Comparison of ENCODE assay signal across 9 cellular contexts in the genomic region with DNA sequence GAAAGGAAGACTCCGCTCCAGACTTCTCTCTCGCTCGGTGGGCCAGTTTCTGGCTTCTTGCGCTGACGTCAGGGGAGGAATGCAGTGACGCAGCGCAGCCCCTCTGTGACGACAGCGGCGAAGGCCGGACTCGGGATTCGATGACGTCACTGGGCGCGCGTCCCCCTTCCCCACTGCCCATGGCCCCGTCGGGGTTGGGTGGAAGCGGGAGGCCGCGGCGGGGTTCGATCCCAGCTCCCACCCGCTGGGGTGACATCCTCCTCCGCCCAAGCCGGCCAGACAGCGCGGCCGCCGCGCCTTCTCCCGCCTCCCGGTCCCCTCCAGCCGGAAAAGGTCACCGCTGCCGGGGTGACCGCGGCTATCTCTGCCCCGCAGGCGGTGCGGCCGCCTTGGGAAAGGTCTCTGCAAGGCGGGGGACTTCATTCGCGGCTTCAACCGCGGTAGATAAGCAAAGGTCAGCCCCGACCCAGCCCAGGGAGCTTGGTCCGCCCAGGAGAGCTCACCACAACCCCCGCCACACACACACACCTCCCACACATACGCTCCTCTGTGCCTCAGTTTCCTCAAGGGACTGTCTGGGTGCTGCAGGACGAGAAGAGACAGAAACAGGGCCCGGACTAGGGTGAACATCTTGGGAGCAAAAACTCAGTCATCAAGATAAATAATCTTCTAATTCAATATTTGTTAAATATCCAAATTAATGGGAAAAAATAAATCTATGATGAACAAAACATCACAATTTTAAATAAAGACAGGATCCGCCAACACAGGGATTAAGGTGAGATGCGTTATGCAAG. TPM values are rescaled to one million over a fixed set of nuclear protein-coding genes. Genes with fewer than 3 reads are reported as not detected.
DNase-seq lines count a peak whose midpoint lies in the region; ATAC-seq and TF ChIP-seq lines count a peak whose summit lies in the region.
"Had no signal": no experiment of that assay in that cellular context is flagged by ENCODE, and none has a peak within 500 bp of the region (broad histone marks: within the 10 kb centered on the region; RNA-seq: fewer than 3 reads in every experiment).

No MANE protein-coding gene starts in this region.

- TF ChIP-seq CTCF in SK-N-SH (IDR thresholded peaks at IDR 0.05) (no peak), nephron progenitor cell (IDR thresholded peaks at IDR 0.05) (no peak)

- no peaks in the 10 kb centered on the region for H4K20me1 ChIP-seq in SK-N-SH (ENCODE audit: insufficient read depth)

- H3K9me3 ChIP-seq in CD4-positive, CD25-positive, alpha-beta regulatory T cell (ENCODE audit: control insufficient read depth in 2 of 2, low read length in 2 of 2), result no peaks in the 10 kb centered on the region
- H3K9me3 ChIP-seq in SK-N-SH, result no peaks in the 10 kb centered on the region

- DNase-seq in CD4-positive, CD25-positive, alpha-beta regulatory T cell, result no peak
- DNase-seq in SK-N-SH (peak; percentile 93), epithelial cell of prostate (ENCODE audit: low read depth, low spot score) (no peak), nephron progenitor cell (peak; percentile 90), occipital lobe (lab: John Stamatoyannopoulos, UW) (no peak), MV-4-11 (lab: John Stamatoyannopoulos, UW) (no peak)

- H3K4me3 Mint-ChIP-seq in CD4-positive, CD25-positive, alpha-beta regulatory T cell, result peak overlapping the region; percentile 89 to 96 (median 92)
- H3K4me3 Mint-ChIP-seq in nephron progenitor cell, result peak overlapping the region; percentile 94

- peak overlapping the region; percentile 93 for H2AFZ ChIP-seq in SK-N-SH (ENCODE audit: low read depth)

- peak; percentile 0 to 6 for ATAC-seq in CD4-positive, CD25-positive, alpha-beta regulatory T cell (ENCODE audit: low read depth in 2 of 2)
- ATAC-seq in GM18873 (IDR thresholded peaks at IDR 0.05; ENCODE audit: low FRiP score, unreplicated experiment), result peak; percentile 31
- peak; percentile 20 for ATAC-seq in HG03095 (IDR thresholded peaks at IDR 0.05; ENCODE audit: unreplicated experiment)

- peaks cover 8% of the 10 kb centered on the region for H3K27me3 Mint-ChIP-seq in CD4-positive, CD25-positive, alpha-beta regulatory T cell
- H3K27me3 Mint-ChIP-seq in nephron progenitor cell (ENCODE audit: low read depth, poor library complexity), result no peaks in the 10 kb centered on the region

- TF ChIP-seq RAD21 in SK-N-SH (IDR thresholded peaks at IDR 0.05; ENCODE audit: low read length), result no peak

- POLR2A ChIA-PET in SK-N-SH (lab: Yijun Ruan, JAX), result interaction anchor here (0.8 to 1.6 kb wide), 4 partner anchors 12 to 64 kb away, joined by 3 to 5 read pairs (median 4); a partner anchor contains a TSS

- H3K9me2 ChIP-seq in SK-N-SH, result no peaks in the 10 kb centered on the region

- H3K9me3 Mint-ChIP-seq in CD4-positive, CD25-positive, alpha-beta regulatory T cell, result no peaks in the 10 kb centered on the region
- no peaks in the 10 kb centered on the region for H3K9me3 Mint-ChIP-seq in nephron progenitor cell

- peak overlapping the region; percentile 100 for H3K27ac ChIP-seq in CD4-positive, CD25-positive, alpha-beta regulatory T cell (ENCODE audit: insufficient read depth, low read length, poor library complexity, severe bottlenecking)
- H3K27ac ChIP-seq in SK-N-SH (ENCODE audit: low read depth in 2 of 2, low read length in 1 of 2), result peak overlapping the region; percentile 93 to 94
- peak overlapping the region; percentile 82 for H3K27ac ChIP-seq in epithelial cell of prostate

- H3K36me3 ChIP-seq in CD4-positive, CD25-positive, alpha-beta regulatory T cell (ENCODE audit: control insufficient read depth, insufficient read depth, low read length), result no peaks in the 10 kb centered on the region
- H3K36me3 ChIP-seq in SK-N-SH (replicated peaks in 1 of 2; ENCODE audit: control insufficient read depth in 1 of 2, insufficient read depth in 2 of 2, low read length in 1 of 2), result no peaks in the 10 kb centered on the region

- no peaks in the 10 kb centered on the region for H3K36me3 Mint-ChIP-seq in CD4-positive, CD25-positive, alpha-beta regulatory T cell
- no peaks in the 10 kb centered on the region for H3K36me3 Mint-ChIP-seq in nephron progenitor cell (ENCODE audit: low read depth)

- CTCF ChIA-PET in SK-N-SH (lab: Yijun Ruan, JAX), result interaction anchor here (0.5 to 1.8 kb wide), 8 partner anchors 14 to 601 kb away, joined by 3 to 9 read pairs (median 3); a partner anchor contains a TSS

- peak overlapping the region; percentile 77 for H3K4me3 ChIP-seq in CD4-positive, CD25-positive, alpha-beta regulatory T cell (ENCODE audit: low read depth, low read length)
- H3K4me3 ChIP-seq in SK-N-SH (ENCODE audit: low read depth in 2 of 2, low read length in 1 of 2), result peak overlapping the region; percentile 61 to 73

- peak overlapping the region; percentile 100 for H3K9ac ChIP-seq in SK-N-SH

- H3K79me2 ChIP-seq in SK-N-SH (ENCODE audit: insufficient read depth), result peaks cover 4% of the 10 kb centered on the region; the same call in 1 of the 2 replicates

- WGBS in SK-N-SH (ENCODE audit: low lambda C conversion rate), result 42% methylated on average over 13 of the region's 56 CpGs

- peaks cover 12 to 38% (median 29%) of the 10 kb centered on the region in 4 donors for H3K4me1 Mint-ChIP-seq in CD4-positive, CD25-positive, alpha-beta regulatory T cell
- H3K4me1 Mint-ChIP-seq in nephron progenitor cell, result peaks cover 34% of the 10 kb centered on the region

- peak overlapping the region; percentile 91 for H3K4me2 ChIP-seq in SK-N-SH

- H3K4me1 ChIP-seq in CD4-positive, CD25-positive, alpha-beta regulatory T cell (ENCODE audit: control insufficient read depth, insufficient read depth, low read length, poor library complexity, severe bottlenecking), result peaks cover 42% of the 10 kb centered on the region
- peaks cover 0 to 7% of the 10 kb centered on the region in 2 experiments; a peak in 1 of 4 replicates for H3K4me1 ChIP-seq in SK-N-SH (ENCODE audit: control insufficient read depth in 1 of 2, insufficient read depth in 2 of 2, low read depth in 1 of 2, low read length in 1 of 2)

- H3F3A ChIP-seq in SK-N-SH (replicated peaks; ENCODE audit: insufficient read depth), result peaks cover 17% of the 10 kb centered on the region

- TF ChIP-seq EP300 in SK-N-SH (IDR thresholded peaks at IDR 0.05; ENCODE audit: borderline replicate concordance in 1 of 2, low read depth in 1 of 2, low read length in 1 of 2), result no peak

- peak overlapping the region; percentile 98 to 99 (median 99) for H3K27ac Mint-ChIP-seq in CD4-positive, CD25-positive, alpha-beta regulatory T cell
- peak overlapping the region; percentile 100 for H3K27ac Mint-ChIP-seq in nephron progenitor cell

- H3K27me3 ChIP-seq in CD4-positive, CD25-positive, alpha-beta regulatory T cell (ENCODE audit: control insufficient read depth, insufficient read depth, low read length), result no peaks in the 10 kb centered on the region
- H3K27me3 ChIP-seq in SK-N-SH (ENCODE audit: insufficient read depth), result no peaks in the 10 kb centered on the region

TF ChIP-seq in SK-N-SH, 30 proteins besides CTCF, POLR2A, EP300 and RAD21 (continues in another document):
- peak; percentile 63 for TF ChIP-seq POLR2AphosphoS5 (IDR thresholded peaks at IDR 0.05; ENCODE audit: low read depth, low read length)
- TF ChIP-seq, protein P1, sequence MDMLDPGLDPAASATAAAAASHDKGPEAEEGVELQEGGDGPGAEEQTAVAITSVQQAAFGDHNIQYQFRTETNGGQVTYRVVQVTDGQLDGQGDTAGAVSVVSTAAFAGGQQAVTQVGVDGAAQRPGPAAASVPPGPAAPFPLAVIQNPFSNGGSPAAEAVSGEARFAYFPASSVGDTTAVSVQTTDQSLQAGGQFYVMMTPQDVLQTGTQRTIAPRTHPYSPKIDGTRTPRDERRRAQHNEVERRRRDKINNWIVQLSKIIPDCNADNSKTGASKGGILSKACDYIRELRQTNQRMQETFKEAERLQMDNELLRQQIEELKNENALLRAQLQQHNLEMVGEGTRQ (IDR thresholded peaks at IDR 0.05; ENCODE audit: borderline replicate concordance, low read depth, low read length), result no peak
- no peak for TF ChIP-seq GABPA (IDR thresholded peaks at IDR 0.05; ENCODE audit: low read depth)
- no peak for TF ChIP-seq ELF1 (IDR thresholded peaks at IDR 0.05)

RNA-seq across cellular contexts. Expression of a gene that starts 0.8 kb away (rescaled TPM):
- total RNA-seq in CD4-positive, CD25-positive, alpha-beta regulatory T cell, result 23.2 TPM
- 1 to 10 TPM in 2 of 4 donors, under 1 TPM in 2; 0.48 to 1.6 (median 0.83) TPM for polyA plus RNA-seq in CD4-positive, CD25-positive, alpha-beta regulatory T cell
- polyA plus RNA-seq in SK-N-SH (2012; rRNA removed), result 0.54 and 1.5 TPM in 2 replicates
- 0.64 and 1.2 TPM in 2 replicates for polyA plus RNA-seq in SK-N-SH (2012; cell fraction: cytosol; rRNA removed)
- 6.2 and 9.3 TPM in 2 replicates for polyA plus RNA-seq in SK-N-SH (2012; cell fraction: nucleus; rRNA removed)
- total RNA-seq in occipital lobe, result 1.7 TPM

RNA-seq across cellular contexts. Expression of a gene that starts 21.0 kb away (rescaled TPM):
- total RNA-seq in CD4-positive, CD25-positive, alpha-beta regulatory T cell, result not detected
- under 1 TPM in 1 of 4 donors, not detected in 3; 0.55 TPM for polyA plus RNA-seq in CD4-positive, CD25-positive, alpha-beta regulatory T cell
- not detected in 2 replicates for polyA plus RNA-seq in SK-N-SH (2012; rRNA removed)
- polyA plus RNA-seq in SK-N-SH (2012; cell fraction: cytosol; rRNA removed), result not detected in 2 replicates
- polyA plus RNA-seq in SK-N-SH (2012; cell fraction: nucleus; rRNA removed), result not detected in 2 replicates
- total RNA-seq in occipital lobe, result not detected
- total RNA-seq: activated CD8-positive, alpha-beta memory T cell treated with anti-CD3 and anti-CD28 coated beads for 36 hours had no signal

RNA-seq across cellular contexts. Expression of a gene that starts 24.6 kb away (rescaled TPM):
- 51.9 TPM for total RNA-seq in CD4-positive, CD25-positive, alpha-beta regulatory T cell
- polyA plus RNA-seq in CD4-positive, CD25-positive, alpha-beta regulatory T cell, result 10 to 100 TPM; 71.2 to 78.4 (median 74.6) TPM
- 9.3 TPM in 2 replicates for polyA plus RNA-seq in SK-N-SH (2012; rRNA removed)
- 5.5 and 7.5 TPM in 2 replicates for polyA plus RNA-seq in SK-N-SH (2012; cell fraction: cytosol; rRNA removed)
- 6.4 and 7.6 TPM in 2 replicates for polyA plus RNA-seq in SK-N-SH (2012; cell fraction: nucleus; rRNA removed)
- 7.0 TPM for total RNA-seq in occipital lobe

RNA-seq across cellular contexts. Expression of a gene that starts 54.7 kb away (rescaled TPM):
- 82.9 TPM for total RNA-seq in CD4-positive, CD25-positive, alpha-beta regulatory T cell
- 1 to 10 TPM; 5.3 to 7.5 (median 5.9) TPM for polyA plus RNA-seq in CD4-positive, CD25-positive, alpha-beta regulatory T cell
- polyA plus RNA-seq in SK-N-SH (2012; rRNA removed), result 36.7 and 55.6 TPM in 2 replicates
- 12.5 and 21.6 TPM in 2 replicates for polyA plus RNA-seq in SK-N-SH (2012; cell fraction: cytosol; rRNA removed)
- 239 and 253 TPM in 2 replicates for polyA plus RNA-seq in SK-N-SH (2012; cell fraction: nucleus; rRNA removed)
- total RNA-seq in occipital lobe, result 10.1 TPM

RNA-seq across cellular contexts. Expression of a gene that starts 54.9 kb away (rescaled TPM):
- total RNA-seq in CD4-positive, CD25-positive, alpha-beta regulatory T cell, result not detected
- polyA plus RNA-seq in CD4-positive, CD25-positive, alpha-beta regulatory T cell, result not detected
- 5.2 and 5.5 TPM in 2 replicates for polyA plus RNA-seq in SK-N-SH (2012; rRNA removed)
- polyA plus RNA-seq in SK-N-SH (2012; cell fraction: cytosol; rRNA removed), result 4.3 and 5.5 TPM in 2 replicates
- polyA plus RNA-seq in SK-N-SH (2012; cell fraction: nucleus; rRNA removed), result 3.1 and 3.6 TPM in 2 replicates
- 3.4 TPM for total RNA-seq in occipital lobe
- total RNA-seq: activated CD8-positive, alpha-beta memory T cell treated with anti-CD3 and anti-CD28 coated beads for 36 hours had no signal

Comparison
In these comparisons a context has a peak if more than half of its experiments do, and no peak if none do; other contexts are left out.
1. DNase-seq: peak in SK-N-SH (single experiment) and nephron progenitor cell (single experiment); none in CD4-positive, CD25-positive, alpha-beta regulatory T cell (0 of 3), epithelial cell of prostate (single experiment), occipital lobe (single experiment) and MV-4-11 (single experiment).
2. Peak in every context shown above with its lines, with median percentiles within 50 percentile points of each other: ATAC-seq and H3K27ac ChIP-seq.